17 cellular contexts compared by ENCODE assay signal in genomic region chr1:34639701-34640100, GRCh38.
DNase-seq lines count a peak whose midpoint lies in the region; ATAC-seq, FAIRE-seq and TF ChIP-seq lines count a peak whose summit lies in the region.
"Had no signal": no experiment of that assay in that cellular context is flagged by ENCODE, and none has a peak within 500 bp of the region (broad histone marks: within the 10 kb centered on the region; RNA-seq: fewer than 3 reads in every experiment).

No MANE protein-coding gene starts in this region.

- 0 out of 4 replicates have a peak overlapping the region, but pooled peaks of 1 of the 2 experiments have one; percentile 5 for H3K27ac ChIP-seq in SK-N-SH (ENCODE audit: low read depth in 2 of 2, low read length in 1 of 2)
- no peak overlapping the region for H3K27ac ChIP-seq in foreskin keratinocyte
- no peak overlapping the region for H3K27ac ChIP-seq in neuronal stem cell (replicated peaks; ENCODE audit: low read length)
- H3K27ac ChIP-seq: HL-60 had no signal

- CTCF ChIA-PET in SK-N-SH (lab: Yijun Ruan, JAX) = interaction anchor here (1.4 to 1.5 kb wide), 2 partner anchors 103 to 476 kb away, joined by 3 to 5 read pairs; no protein-coding TSS in a partner anchor
- CTCF ChIA-PET in activated CD4-positive, alpha-beta memory T cell treated with anti-CD3 and anti-CD28 coated beads for 36 hours (lab: Charles Lee) = no interaction called here

- peak overlapping the region; percentile 28 for H3K18ac ChIP-seq in neuronal stem cell (ENCODE audit: low read length)

- TF ChIP-seq RAD21 in SK-N-SH (IDR thresholded peaks at IDR 0.05; ENCODE audit: low read length) = no peak

- no peak overlapping the region for H2AFZ ChIP-seq in SK-N-SH (ENCODE audit: low read depth)
- no peak overlapping the region for H2AFZ ChIP-seq in neuronal stem cell (ENCODE audit: low read length)

- no peak overlapping the region for H4K91ac ChIP-seq in neuronal stem cell (ENCODE audit: low read depth, low read length, poor library complexity)

- H3K14ac ChIP-seq in neuronal stem cell (ENCODE audit: low read length) = no peak overlapping the region

- no peaks in the 10 kb centered on the region for H4K20me1 ChIP-seq in SK-N-SH (ENCODE audit: insufficient read depth)

- no peak overlapping the region for H3K4ac ChIP-seq in neuronal stem cell (ENCODE audit: low read length)

- H3K4me3 Mint-ChIP-seq in activated CD4-positive, alpha-beta memory T cell treated with anti-CD3 and anti-CD28 coated beads for 36 hours = no peak overlapping the region
- H3K4me3 Mint-ChIP-seq: CD4-positive, alpha-beta T cell; HFFc6 had no signal

- H3K4me1 ChIP-seq in SK-N-SH (ENCODE audit: control insufficient read depth in 1 of 2, insufficient read depth in 2 of 2, low read depth in 1 of 2, low read length in 1 of 2) (peaks cover 0 to 11% of the 10 kb centered on the region in 2 experiments; a peak in 1 of 4 replicates), foreskin keratinocyte (no peaks in the 10 kb centered on the region), neuronal stem cell (ENCODE audit: control insufficient read depth in 2 of 2, insufficient read depth in 1 of 2, low read depth in 1 of 2, low read length in 2 of 2) (peaks cover 0 to 8% of the 10 kb centered on the region in 2 donors)

- H3K4me3 ChIP-seq in SK-N-SH (ENCODE audit: low read depth in 2 of 2, low read length in 1 of 2) (no peak overlapping the region), neuronal stem cell (ENCODE audit: low read length in 2 of 2) (peak overlapping the region in 1 of 2 donors; percentile 22)
- H3K4me3 ChIP-seq: GM12878 had no signal

- H3K36me3 ChIP-seq in SK-N-SH (replicated peaks in 1 of 2; ENCODE audit: control insufficient read depth in 1 of 2, insufficient read depth in 2 of 2, low read length in 1 of 2) (no peaks in the 10 kb centered on the region), neuronal stem cell (replicated peaks in 1 of 2; ENCODE audit: control insufficient read depth in 2 of 2, insufficient read depth in 2 of 2, low read length in 2 of 2) (no peaks in the 10 kb centered on the region)

- H3K23ac ChIP-seq in neuronal stem cell (ENCODE audit: low read depth, low read length, poor library complexity) = no peak overlapping the region

- no peaks in the 10 kb centered on the region for H3K9me2 ChIP-seq in SK-N-SH

- TF ChIP-seq CTCF in SK-N-SH (IDR thresholded peaks at IDR 0.05) (no peak), foreskin keratinocyte (conservative IDR thresholded peaks at IDR 0.05) (no peak), D721Med (IDR thresholded peaks at IDR 0.05; ENCODE audit: insufficient read depth, missing control alignments) (no peak)

- H2AK5ac ChIP-seq in neuronal stem cell (ENCODE audit: low read depth, low read length) = peak overlapping the region; percentile 67

- DNase-seq in SK-N-SH (peak; percentile 60), foreskin keratinocyte (no peak), neuronal stem cell (ENCODE audit: low spot score) (no peak), DMS153 treated with DMSO at 0.1 percent for 48 hours (lab: John Stamatoyannopoulos, UW; ENCODE audit: unreplicated experiment) (no peak), D721Med (ENCODE audit: insufficient read length, low spot score) (no peak)
- no peak for DNase-seq in activated CD4-positive, alpha-beta memory T cell treated with anti-CD3 and anti-CD28 coated beads for 36 hours
- DNase-seq: 8988T; ACHN; C1 segment of cervical spinal cord; Calu3; CD4-positive, alpha-beta T cell; HCEC 1CT; HFFc6 had no signal

- no peaks in the 10 kb centered on the region for H3K4me1 Mint-ChIP-seq in activated CD4-positive, alpha-beta memory T cell treated with anti-CD3 and anti-CD28 coated beads for 36 hours (ENCODE audit: low read depth)

- H2BK12ac ChIP-seq in neuronal stem cell (ENCODE audit: low read length) = peak overlapping the region; percentile 30

- H3K27me3 ChIP-seq in SK-N-SH (ENCODE audit: insufficient read depth) = no peaks in the 10 kb centered on the region
- H3K27me3 ChIP-seq in foreskin keratinocyte = peaks cover 2% of the 10 kb centered on the region
- peaks cover 0 to 8% (median 0%) of the 10 kb centered on the region in 3 experiments for H3K27me3 ChIP-seq in neuronal stem cell (ENCODE audit: control insufficient read depth in 3 of 3, insufficient read depth in 3 of 3, low read depth in 1 of 3, low read length in 3 of 3)

- H3K9me3 Mint-ChIP-seq in activated CD4-positive, alpha-beta memory T cell treated with anti-CD3 and anti-CD28 coated beads for 36 hours = no peaks in the 10 kb centered on the region
- H3K9me3 Mint-ChIP-seq: CD4-positive, alpha-beta T cell had no signal

- H4K8ac ChIP-seq in neuronal stem cell (ENCODE audit: low read depth, low read length) = no peak overlapping the region

- ATAC-seq in SK-N-SH treated with all-trans-retinoic acid at 6 μM for 48 hours (no peak), foreskin keratinocyte (peak; percentile 35)
- ATAC-seq: GM12878 had no signal

- no peak overlapping the region for H3K4me2 ChIP-seq in SK-N-SH
- H3K4me2 ChIP-seq in neuronal stem cell (ENCODE audit: insufficient read depth, low read length, poor library complexity, severe bottlenecking) = no peak overlapping the region

- no peaks in the 10 kb centered on the region for H3K79me1 ChIP-seq in neuronal stem cell (ENCODE audit: low read depth, low read length)

- no peak for TF ChIP-seq EP300 in SK-N-SH (IDR thresholded peaks at IDR 0.05; ENCODE audit: borderline replicate concordance in 1 of 2, low read depth in 1 of 2, low read length in 1 of 2)

- H3K9ac ChIP-seq in SK-N-SH = no peak overlapping the region
- H3K9ac ChIP-seq in neuronal stem cell (ENCODE audit: low read depth, low read length, poor library complexity) = no peak overlapping the region

- POLR2A ChIA-PET in SK-N-SH (lab: Yijun Ruan, JAX) = no interaction called here
- POLR2A ChIA-PET in activated CD4-positive, alpha-beta memory T cell treated with anti-CD3 and anti-CD28 coated beads for 36 hours (lab: Charles Lee) = no interaction called here

- 0% methylated on average over 1 of the region's 9 CpGs for WGBS in SK-N-SH (ENCODE audit: low lambda C conversion rate)
- WGBS in neuronal stem cell (ENCODE audit: extremely low coverage in 2 of 2, insufficient read length in 2 of 2, insufficient replicate concordance in 1 of 2), 2 donors = no CpG with 5 or more reads among the region's 9 CpGs

- no peak overlapping the region for H2BK120ac ChIP-seq in neuronal stem cell (ENCODE audit: low read depth, low read length)

- H3F3A ChIP-seq in SK-N-SH (replicated peaks; ENCODE audit: insufficient read depth) = no peaks in the 10 kb centered on the region

- no peak overlapping the region for H2BK5ac ChIP-seq in neuronal stem cell (ENCODE audit: low read length)

- peaks cover 12% of the 10 kb centered on the region for H3K27me3 Mint-ChIP-seq in activated CD4-positive, alpha-beta memory T cell treated with anti-CD3 and anti-CD28 coated beads for 36 hours

- H3K9me3 ChIP-seq in SK-N-SH = no peaks in the 10 kb centered on the region
- no peaks in the 10 kb centered on the region for H3K9me3 ChIP-seq in neuronal stem cell (replicated peaks in 1 of 2; ENCODE audit: control insufficient read depth in 2 of 2, insufficient read depth in 1 of 2, low read depth in 1 of 2, low read length in 2 of 2)

- H2BK15ac ChIP-seq in neuronal stem cell (ENCODE audit: low read length) = no peak overlapping the region

- FAIRE-seq in D721Med (lab: Jason Lieb, UNC) = no peak
- FAIRE-seq: GM12878, GM18507 had no signal

- intact Hi-C loops in activated CD4-positive, alpha-beta memory T cell treated with anti-CD3 and anti-CD28 coated beads for 36 hours (cut with micrococcal nuclease) = no loop called here

- H3K79me2 ChIP-seq in SK-N-SH (ENCODE audit: insufficient read depth) = no peaks in the 10 kb centered on the region

- H3K36me3 Mint-ChIP-seq in activated CD4-positive, alpha-beta memory T cell treated with anti-CD3 and anti-CD28 coated beads for 36 hours = no peaks in the 10 kb centered on the region

- H3K27ac Mint-ChIP-seq in activated CD4-positive, alpha-beta memory T cell treated with anti-CD3 and anti-CD28 coated beads for 36 hours = no peak overlapping the region
- H3K27ac Mint-ChIP-seq: CD4-positive, alpha-beta T cell; HFFc6 had no signal

TF ChIP-seq in SK-N-SH, 30 proteins besides CTCF, POLR2A, EP300 and RAD21:
- TF ChIP-seq CHD2 (IDR thresholded peaks at IDR 0.05; ENCODE audit: low read length, partially characterized antibody) = peak; percentile 19
- TF ChIP-seq TAF1 (IDR thresholded peaks at IDR 0.05; ENCODE audit: borderline replicate concordance, low read depth, low read length) = no peak

TF ChIP-seq in SK-N-SH treated with all-trans-retinoic acid at 6 μM for 48 hours, 23 proteins besides CTCF, POLR2A, EP300 and RAD21 (continues in another document):
- TF ChIP-seq TOX (CRISPR knock-in tag; IDR thresholded peaks at IDR 0.05; ENCODE audit: borderline replicate concordance) = no peak
- no peak for TF ChIP-seq ZFP30 (CRISPR knock-in tag; IDR thresholded peaks at IDR 0.05)
- TF ChIP-seq ZNF70 (CRISPR knock-in tag; IDR thresholded peaks at IDR 0.05) = no peak
- no peak for TF ChIP-seq ZNF8 (CRISPR knock-in tag; IDR thresholded peaks at IDR 0.05)
- no peak for TF ChIP-seq CSDC2 (CRISPR knock-in tag; IDR thresholded peaks at IDR 0.05)
- no peak for TF ChIP-seq OSR1 (CRISPR knock-in tag; IDR thresholded peaks at IDR 0.05)
- TF ChIP-seq SNAI2 (CRISPR knock-in tag; IDR thresholded peaks at IDR 0.05) = no peak
- TF ChIP-seq ZFP3 (CRISPR knock-in tag; IDR thresholded peaks at IDR 0.05) = no peak
- no peak for TF ChIP-seq TCF4 (CRISPR knock-in tag; IDR thresholded peaks at IDR 0.05; ENCODE audit: borderline replicate concordance)
- no peak for TF ChIP-seq BACH2 (CRISPR knock-in tag; IDR thresholded peaks at IDR 0.05; ENCODE audit: borderline replicate concordance)
- TF ChIP-seq ISL1 (CRISPR knock-in tag; IDR thresholded peaks at IDR 0.05) = no peak
- TF ChIP-seq ZC3H10 (CRISPR knock-in tag; IDR thresholded peaks at IDR 0.05) = no peak
- no peak for TF ChIP-seq PPARA (CRISPR knock-in tag; IDR thresholded peaks at IDR 0.05; ENCODE audit: borderline replicate concordance)
